Comparison of ENCODE assay signal across 10 cellular contexts in the genomic region with DNA sequence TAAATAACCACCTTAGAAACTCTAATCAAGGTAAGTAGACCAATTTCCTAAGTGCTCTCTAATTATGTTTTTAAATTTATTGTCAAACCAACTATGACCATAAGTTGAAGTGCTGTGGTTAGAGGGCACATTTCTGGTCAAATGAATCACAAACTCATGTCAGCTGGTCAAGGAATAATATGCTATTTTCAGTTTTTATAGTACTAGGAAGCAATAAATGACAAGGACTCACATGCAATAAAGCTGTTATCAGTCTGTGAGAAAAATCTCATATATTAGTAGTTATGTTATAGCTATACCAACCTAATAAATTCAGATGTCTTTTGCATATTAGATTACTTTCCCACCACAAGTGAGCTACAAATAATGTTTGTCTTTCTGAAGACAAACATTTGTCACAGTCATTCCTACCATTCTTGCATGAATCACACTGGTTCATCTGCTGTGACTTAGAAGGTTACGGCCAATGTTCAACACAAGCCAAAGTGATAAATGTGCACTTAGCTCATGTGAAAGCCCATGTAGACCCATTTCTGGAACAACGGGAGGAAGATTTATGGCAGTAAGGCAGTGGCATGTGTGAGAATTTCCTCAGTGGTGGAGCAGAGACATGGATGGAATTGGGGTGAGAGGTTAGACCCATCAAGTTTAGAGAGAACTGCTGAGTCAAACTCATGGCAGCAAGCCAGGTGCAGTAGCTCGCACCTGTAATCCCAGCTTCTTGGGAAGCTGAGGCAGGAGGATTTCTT. TPM values are rescaled to one million over a fixed set of nuclear protein-coding genes. Genes with fewer than 3 reads are reported as not detected.
DNase-seq lines count a peak whose midpoint lies in the region; ATAC-seq and TF ChIP-seq lines count a peak whose summit lies in the region.
"Had no signal": no experiment of that assay in that cellular context is flagged by ENCODE, and none has a peak within 500 bp of the region (broad histone marks: within the 10 kb centered on the region; RNA-seq: fewer than 3 reads in every experiment).

No MANE protein-coding gene starts in this region.

- H3K36me3 Mint-ChIP-seq in HFFc6 (ENCODE audit: low read depth) (no peaks in the 10 kb centered on the region), WTC11 (no peaks in the 10 kb centered on the region)
- H3K36me3 Mint-ChIP-seq: CD4-positive, CD25-positive, alpha-beta regulatory T cell had no signal

- ATAC-seq in WTC11: no peak
- ATAC-seq in GM18520 (IDR thresholded peaks at IDR 0.05; ENCODE audit: unreplicated experiment): no peak
- no peak for ATAC-seq in GM21515 (IDR thresholded peaks at IDR 0.05; ENCODE audit: unreplicated experiment)
- ATAC-seq in HG02571 (IDR thresholded peaks at IDR 0.05; ENCODE audit: unreplicated experiment): no peak

- TF ChIP-seq CTCF in AG04449 (IDR thresholded peaks at IDR 0.05; ENCODE audit: insufficient read depth, low read length, missing control alignments): no peak
- TF ChIP-seq CTCF in HFFc6 (IDR thresholded peaks at IDR 0.05): no peak
- no peak for TF ChIP-seq CTCF in WTC11 (IDR thresholded peaks at IDR 0.05)

- H3K4me1 Mint-ChIP-seq in HFFc6 (ENCODE audit: low read depth) (peaks cover 18% of the 10 kb centered on the region), WTC11 (no peaks in the 10 kb centered on the region)
- H3K4me1 Mint-ChIP-seq: activated B cell treated with CpG ODN at 0.5 μM for 24 hours had no signal

- DNase-seq in AG04449 (ENCODE audit: low read depth, low spot score) (peak; percentile 63), HFFc6 (peak; percentile 79), WTC11 (ENCODE audit: low spot score) (no peak), hepatic stellate cell (ENCODE audit: low spot score) (peak; percentile 77), NCI-H1048 (lab: John Stamatoyannopoulos, UW) (no peak)
- DNase-seq: activated B cell treated with CpG ODN at 0.5 μM for 24 hours; CD4-positive, CD25-positive, alpha-beta regulatory T cell had no signal

- H3K4me3 ChIP-seq in AG04449 (ENCODE audit: low read depth, low read length): no peak overlapping the region

- no peaks in the 10 kb centered on the region for H3K9me3 Mint-ChIP-seq in HFFc6
- no peaks in the 10 kb centered on the region for H3K9me3 Mint-ChIP-seq in WTC11
- H3K9me3 Mint-ChIP-seq: activated B cell treated with CpG ODN at 0.5 μM for 24 hours; CD4-positive, CD25-positive, alpha-beta regulatory T cell had no signal

- H3K4me3 Mint-ChIP-seq in HFFc6 (0 out of 2 replicates have a peak overlapping the region, but pooled peaks have one; percentile 13), WTC11 (no peak overlapping the region)
- H3K4me3 Mint-ChIP-seq: activated B cell treated with CpG ODN at 0.5 μM for 24 hours; CD4-positive, CD25-positive, alpha-beta regulatory T cell had no signal

- CTCF ChIA-PET in AG04449 (lab: Yijun Ruan, JAX): interaction anchor here (1.2 kb wide), 2 partner anchors 9 to 357 kb away, joined by 3 to 6 read pairs; no protein-coding TSS in a partner anchor
- CTCF ChIA-PET in WTC11 (lab: Charles Lee): interaction anchor here (4.8 kb wide), 1 partner anchor 9 kb away, joined by 35 read pairs; no protein-coding TSS in a partner anchor

- peaks cover 15% of the 10 kb centered on the region for H3K27me3 Mint-ChIP-seq in HFFc6 (ENCODE audit: insufficient read depth)
- no peaks in the 10 kb centered on the region for H3K27me3 Mint-ChIP-seq in WTC11 (ENCODE audit: low read depth)

- peak overlapping the region; percentile 40 for H3K27ac Mint-ChIP-seq in HFFc6
- H3K27ac Mint-ChIP-seq in WTC11: peak overlapping the region; percentile 74; the same call in 1 of the 2 replicates
- H3K27ac Mint-ChIP-seq: activated B cell treated with CpG ODN at 0.5 μM for 24 hours; CD4-positive, CD25-positive, alpha-beta regulatory T cell had no signal

- POLR2A ChIA-PET in AG04449 (lab: Yijun Ruan, JAX) (interaction anchor here (0.6 to 2.0 kb wide), 4 partner anchors 11 to 624 kb away, joined by 3 to 7 read pairs (median 4); partner anchors contain the start of genes CCNYL1 and CREB1), WTC11 (lab: Charles Lee) (interaction anchor here (0.7 kb wide), 1 partner anchor 58 kb away, joined by 3 read pairs; no protein-coding TSS in a partner anchor)

TF ChIP-seq in WTC11, 78 proteins besides CTCF, POLR2A, EP300 and RAD21:
- TF ChIP-seq ZNF532 (CRISPR knock-in tag; IDR thresholded peaks at IDR 0.05; ENCODE audit: borderline replicate concordance) (no peak), PRDM15 (CRISPR knock-in tag; IDR thresholded peaks at IDR 0.05) (no peak), TP53 (CRISPR knock-in tag; IDR thresholded peaks at IDR 0.05) (no peak)
- TF ChIP-seq, protein P1, sequence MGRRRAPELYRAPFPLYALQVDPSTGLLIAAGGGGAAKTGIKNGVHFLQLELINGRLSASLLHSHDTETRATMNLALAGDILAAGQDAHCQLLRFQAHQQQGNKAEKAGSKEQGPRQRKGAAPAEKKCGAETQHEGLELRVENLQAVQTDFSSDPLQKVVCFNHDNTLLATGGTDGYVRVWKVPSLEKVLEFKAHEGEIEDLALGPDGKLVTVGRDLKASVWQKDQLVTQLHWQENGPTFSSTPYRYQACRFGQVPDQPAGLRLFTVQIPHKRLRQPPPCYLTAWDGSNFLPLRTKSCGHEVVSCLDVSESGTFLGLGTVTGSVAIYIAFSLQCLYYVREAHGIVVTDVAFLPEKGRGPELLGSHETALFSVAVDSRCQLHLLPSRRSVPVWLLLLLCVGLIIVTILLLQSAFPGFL (CRISPR knock-in tag; IDR thresholded peaks at IDR 0.05; ENCODE audit: borderline replicate concordance): no peak

RNA-seq across cellular contexts. Expression of gene CCNYL1, which starts 27.4 kb away (rescaled TPM):
- total RNA-seq in HFFc6 (2021; fragmentation: NEBNext Ultra II Directional; extraction: Animal tissue kit (Norgen Biotek cat#: 25700)): 10 to 100 TPM; 13.3 to 21.7 (median 17.5) TPM
- total RNA-seq in WTC11 (2021): 26.6 to 31.6 TPM (median 28.1 TPM) in 3 replicates

RNA-seq across cellular contexts. Expression of gene METTL21A, which starts 58.9 kb away (rescaled TPM):
- 1 to 10 TPM; 5.0 to 7.8 (median 7.0) TPM for total RNA-seq in HFFc6 (2021; fragmentation: NEBNext Ultra II Directional; extraction: Animal tissue kit (Norgen Biotek cat#: 25700))
- total RNA-seq in WTC11 (2021): 56.0 to 57.6 TPM (median 56.4 TPM) in 3 replicates

Comparison
In these comparisons a context has a peak if more than half of its experiments do, and no peak if none do; other contexts are left out.
1. DNase-seq: peak in AG04449 (single experiment), HFFc6 (single experiment) and hepatic stellate cell (single experiment); none in WTC11 (single experiment) and NCI-H1048 (single experiment).